Comparison of ENCODE assay signal across 2 cellular contexts in the genomic region with DNA sequence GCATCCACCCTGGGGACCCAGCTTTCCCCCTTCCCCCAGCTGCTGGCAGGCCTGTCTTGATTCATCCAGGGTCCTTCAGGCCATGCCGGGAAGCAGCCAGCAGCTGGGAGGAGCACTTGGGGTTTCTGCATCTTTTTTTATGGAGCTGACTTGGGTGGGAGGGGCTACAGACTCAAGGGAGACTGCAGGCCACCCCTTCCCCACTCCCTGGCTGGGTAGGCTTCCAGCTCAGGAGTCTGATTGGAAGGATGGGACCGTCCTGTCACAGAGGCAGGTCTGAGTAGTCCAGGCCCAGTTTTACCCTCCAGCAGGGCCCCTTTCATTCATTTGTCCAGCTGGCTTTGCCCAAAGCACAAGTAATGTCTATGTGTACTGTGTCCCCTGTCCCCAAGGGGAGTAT. TPM values are rescaled to one million over a fixed set of nuclear protein-coding genes. Genes with fewer than 3 reads are reported as not detected.
"Had no signal": no experiment of that assay in that cellular context is flagged by ENCODE, and none has a peak within 500 bp of the region (broad histone marks: within the 10 kb centered on the region; RNA-seq: fewer than 3 reads in every experiment).

No MANE protein-coding gene starts in this region.

RNA-seq across cellular contexts. Expression of a gene that starts 12.2 kb away (rescaled TPM):
- total RNA-seq: G401, GM12878 had no signal
- polyA plus RNA-seq: GM12878 had no signal

RNA-seq across cellular contexts. Expression of a gene that starts 43.7 kb away (rescaled TPM):
- total RNA-seq: G401 had no signal
